Comparison of ENCODE assay signal across 12 cellular contexts in the genomic region with DNA sequence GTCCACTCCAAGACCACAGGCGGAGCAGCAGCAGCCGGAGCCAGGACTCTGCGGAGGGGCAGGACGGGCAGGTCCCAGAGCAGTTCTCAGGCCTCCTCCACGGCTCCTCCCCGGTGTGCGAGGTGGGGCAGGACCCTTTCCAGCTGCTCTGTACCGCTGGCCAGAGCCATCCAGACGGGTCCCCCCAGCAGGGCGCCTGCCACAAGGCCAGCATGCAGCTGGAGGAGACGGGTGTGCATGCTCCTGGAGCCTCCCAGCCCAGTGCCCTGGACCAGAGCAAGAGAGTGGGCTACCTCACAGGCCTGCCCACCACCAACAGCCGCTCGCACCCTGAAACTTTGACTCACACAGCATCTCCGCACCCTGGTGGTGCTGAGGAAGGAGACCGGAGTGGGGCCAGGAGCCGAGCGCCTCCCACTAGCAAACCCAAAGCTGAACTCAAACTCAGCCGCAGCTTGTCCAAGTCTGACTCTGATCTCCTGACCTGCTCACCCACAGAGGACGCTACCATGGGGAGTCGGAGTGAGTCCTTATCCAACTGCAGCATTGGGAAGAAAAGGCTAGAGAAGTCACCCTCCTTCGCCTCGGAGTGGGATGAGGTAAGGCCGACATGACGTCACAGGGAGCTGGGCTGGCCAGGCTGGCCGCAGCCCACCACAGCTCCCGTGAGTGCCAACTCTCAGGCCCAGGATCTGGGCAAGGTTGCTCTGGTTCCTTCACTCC.
A peak's percentile ranks its signal among the peaks of the same experiment; 100 is the strongest.
DNase-seq lines count a peak whose midpoint lies in the region; TF ChIP-seq lines count a peak whose summit lies in the region.
"Had no signal": no experiment of that assay in that cellular context is flagged by ENCODE, and none has a peak within 500 bp of the region (broad histone marks: within the 10 kb centered on the region; RNA-seq: fewer than 3 reads in every experiment).

No MANE protein-coding gene starts in this region.

- H3K36me3 ChIP-seq in testis (ENCODE audit: low read depth, missing control alignments): no peaks in the 10 kb centered on the region

- H3K27ac ChIP-seq in testis: peak overlapping the region; percentile 91

- peaks cover 66% of the 10 kb centered on the region for H3K4me1 ChIP-seq in testis

- TF ChIP-seq CTCF in WI38 (IDR thresholded peaks at IDR 0.05; ENCODE audit: low read depth, low read length) (no peak), fibroblast of pulmonary artery (IDR thresholded peaks at IDR 0.05; ENCODE audit: low read length, missing control alignments) (no peak), testis (IDR thresholded peaks at IDR 0.05) (peak in 1 of 3 experiments; percentile 14)

- no peaks in the 10 kb centered on the region for H3K9me3 ChIP-seq in testis

- H3K4me3 ChIP-seq in WI38 (ENCODE audit: low read depth, low read length) (peak overlapping the region; percentile 42), fibroblast of pulmonary artery (replicated peaks; ENCODE audit: low read depth, low read length) (peak overlapping the region; percentile 19), testis (peak overlapping the region; percentile 34 to 48)

- TF ChIP-seq POLR2A in testis (IDR thresholded peaks at IDR 0.05): no peak

- DNase-seq in fibroblast of pulmonary artery (ENCODE audit: low read depth) (peak; percentile 44), myocyte (ENCODE audit: low read depth) (peak; percentile 75), testis (peak; percentile 64), NCI-H526 (lab: John Stamatoyannopoulos, UW) (no peak), Kasumi-1 (lab: John Stamatoyannopoulos, UW) (no peak), cerebellar nuclear complex (lab: John Stamatoyannopoulos, UW) (no peak), T-helper 2 cell (no peak)
- DNase-seq: activated B cell treated with CpG ODN at 0.5 μM for 24 hours, NCI-H1417 treated with DMSO at 0.1 percent for 48 hours, nucleus accumbens, PC-3 had no signal

- intact Hi-C loops in testis (cut with DNase I; ENCODE audit: low total_unique reads): no loop called here

- no peaks in the 10 kb centered on the region for H3K27me3 ChIP-seq in testis

- WGBS in testis, 2 donors: 36 to 45% methylated on average over 9 to 26 of the region's 26 CpGs

Comparison
In these comparisons a context has a peak if more than half of its experiments do, and no peak if none do; other contexts are left out.
1. DNase-seq: peak in fibroblast of pulmonary artery (single experiment), myocyte (single experiment) and testis (single experiment); none in NCI-H526 (0 of 2), Kasumi-1 (0 of 2), cerebellar nuclear complex (0 of 2) and T-helper 2 cell (0 of 5).
2. Peak in every context shown above with its lines, with median percentiles within 50 percentile points of each other: H3K4me3 ChIP-seq.